1 cellular context compared by ENCODE assay signal in the genomic region with DNA sequence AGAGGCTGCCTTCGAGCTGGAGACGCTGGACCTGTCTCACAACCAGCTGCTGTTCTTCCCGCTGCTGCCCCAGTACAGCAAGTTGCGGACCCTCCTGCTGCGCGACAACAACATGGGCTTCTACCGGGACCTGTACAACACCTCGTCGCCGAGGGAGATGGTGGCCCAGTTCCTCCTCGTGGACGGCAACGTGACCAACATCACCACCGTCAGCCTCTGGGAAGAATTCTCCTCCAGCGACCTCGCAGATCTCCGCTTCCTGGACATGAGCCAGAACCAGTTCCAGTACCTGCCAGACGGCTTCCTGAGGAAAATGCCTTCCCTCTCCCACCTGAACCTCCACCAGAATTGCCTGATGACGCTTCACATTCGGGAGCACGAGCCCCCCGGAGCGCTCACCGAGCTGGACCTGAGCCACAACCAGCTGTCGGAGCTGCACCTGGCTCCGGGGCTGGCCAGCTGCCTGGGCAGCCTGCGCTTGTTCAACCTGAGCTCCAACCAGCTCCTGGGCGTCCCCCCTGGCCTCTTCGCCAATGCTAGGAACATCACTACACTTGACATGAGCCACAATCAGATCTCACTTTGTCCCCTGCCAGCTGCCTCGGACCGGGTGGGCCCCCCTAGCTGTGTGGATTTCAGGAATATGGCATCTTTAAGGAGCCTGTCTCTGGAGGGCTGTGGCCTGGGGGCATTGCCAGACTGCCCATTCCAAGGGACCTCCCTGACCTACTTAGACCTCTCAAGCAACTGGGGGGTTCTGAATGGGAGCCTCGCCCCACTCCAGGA.
TF ChIP-seq lines count a peak whose summit lies in the region.

No MANE protein-coding gene starts in this region.

TF ChIP-seq in endothelial cell of umbilical vein, 7 proteins besides CTCF, POLR2A, EP300 and RAD21:
- TF ChIP-seq FOS (IDR thresholded peaks at IDR 0.05; ENCODE audit: borderline replicate concordance, insufficient read depth, low read length) = no peak
- TF ChIP-seq JUN (IDR thresholded peaks at IDR 0.05; ENCODE audit: borderline replicate concordance, insufficient read depth, insufficient read length, low read depth) = no peak
- TF ChIP-seq, protein P1, sequence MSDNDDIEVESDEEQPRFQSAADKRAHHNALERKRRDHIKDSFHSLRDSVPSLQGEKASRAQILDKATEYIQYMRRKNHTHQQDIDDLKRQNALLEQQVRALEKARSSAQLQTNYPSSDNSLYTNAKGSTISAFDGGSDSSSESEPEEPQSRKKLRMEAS (IDR thresholded peaks at IDR 0.05; ENCODE audit: insufficient read depth, insufficient read length) = no peak
- TF ChIP-seq MYC (IDR thresholded peaks at IDR 0.05; ENCODE audit: low read depth, low read length) = no peak
- TF ChIP-seq GATA2 (IDR thresholded peaks at IDR 0.05; ENCODE audit: insufficient read depth, insufficient read length, low read depth, low read length) = no peak
- no peak for TF ChIP-seq POLR2AphosphoS5 (IDR thresholded peaks at IDR 0.05; ENCODE audit: insufficient read depth, low read depth, low read length)
- no peak for TF ChIP-seq EZH2 (IDR thresholded peaks at IDR 0.05; ENCODE audit: borderline replicate concordance, low read depth, low read length, severe bottlenecking)
